In genomic region chr16:66523861-66524354, GRCh38 we compare ENCODE assay signal across 8 cellular contexts.
DNase-seq lines count a peak whose midpoint lies in the region; ATAC-seq lines count a peak whose summit lies in the region.

No MANE protein-coding gene starts in this region.

- peak overlapping the region; percentile 71 for H3K27ac Mint-ChIP-seq in stimulated activated memory B cell treated with anti-CD40 and anti-IgM and Interleukin-4, amounts not matched to agents 10 μg/mL and 1 μg/mL and 100 μg/mL, for 72 hours

- no peak overlapping the region for H3K4me3 Mint-ChIP-seq in stimulated activated memory B cell treated with anti-CD40 and anti-IgM and Interleukin-4, amounts not matched to agents 10 μg/mL and 1 μg/mL and 100 μg/mL, for 72 hours

- H3K4me1 Mint-ChIP-seq in stimulated activated memory B cell treated with anti-CD40 and anti-IgM and Interleukin-4, amounts not matched to agents 10 μg/mL and 1 μg/mL and 100 μg/mL, for 72 hours: peaks cover 72% of the 10 kb centered on the region

- peak; percentile 67 for ATAC-seq in stimulated activated memory B cell treated with anti-CD40 and anti-IgM and Interleukin-4, amounts not matched to agents 10 μg/mL and 1 μg/mL and 100 μg/mL, for 72 hours
- ATAC-seq in HG03571 (IDR thresholded peaks at IDR 0.05; ENCODE audit: unreplicated experiment) (no peak), HG02852 (IDR thresholded peaks at IDR 0.05; ENCODE audit: unreplicated experiment) (no peak)

- no peaks in the 10 kb centered on the region for H3K27me3 Mint-ChIP-seq in stimulated activated memory B cell treated with anti-CD40 and anti-IgM and Interleukin-4, amounts not matched to agents 10 μg/mL and 1 μg/mL and 100 μg/mL, for 72 hours

- no peaks in the 10 kb centered on the region for H3K9me3 Mint-ChIP-seq in stimulated activated memory B cell treated with anti-CD40 and anti-IgM and Interleukin-4, amounts not matched to agents 10 μg/mL and 1 μg/mL and 100 μg/mL, for 72 hours

- peak; percentile 24 for DNase-seq in activated CD4-positive, alpha-beta T cell treated with anti-CD3 and anti-CD28 coated beads, Interleukin-2, amount 50 U/mL, for 1 hour
- no peak for DNase-seq in activated CD4-positive, alpha-beta T cell treated with anti-CD3 and anti-CD28 coated beads for 1 hour
- DNase-seq in KG1 (lab: John Stamatoyannopoulos, UW) (peak; percentile 58), amniotic epithelial cell (ENCODE audit: low read depth) (peak; percentile 15), NCI-H524 treated with DMSO at 0.1 percent for 48 hours (lab: John Stamatoyannopoulos, UW) (no peak)

- no peaks in the 10 kb centered on the region for H3K36me3 Mint-ChIP-seq in stimulated activated memory B cell treated with anti-CD40 and anti-IgM and Interleukin-4, amounts not matched to agents 10 μg/mL and 1 μg/mL and 100 μg/mL, for 72 hours

Comparison
In these comparisons a context has a peak if more than half of its experiments do, and no peak if none do; other contexts are left out.
1. DNase-seq: peak in activated CD4-positive, alpha-beta T cell treated with anti-CD3 and anti-CD28 coated beads, Interleukin-2, amount 50 U/mL, for 1 hour (single experiment), KG1 (single experiment) and amniotic epithelial cell (single experiment); none in activated CD4-positive, alpha-beta T cell treated with anti-CD3 and anti-CD28 coated beads for 1 hour (single experiment) and NCI-H524 treated with DMSO at 0.1 percent for 48 hours (single experiment).